ENCODE assay signal across 18 cellular contexts in the genomic region with DNA sequence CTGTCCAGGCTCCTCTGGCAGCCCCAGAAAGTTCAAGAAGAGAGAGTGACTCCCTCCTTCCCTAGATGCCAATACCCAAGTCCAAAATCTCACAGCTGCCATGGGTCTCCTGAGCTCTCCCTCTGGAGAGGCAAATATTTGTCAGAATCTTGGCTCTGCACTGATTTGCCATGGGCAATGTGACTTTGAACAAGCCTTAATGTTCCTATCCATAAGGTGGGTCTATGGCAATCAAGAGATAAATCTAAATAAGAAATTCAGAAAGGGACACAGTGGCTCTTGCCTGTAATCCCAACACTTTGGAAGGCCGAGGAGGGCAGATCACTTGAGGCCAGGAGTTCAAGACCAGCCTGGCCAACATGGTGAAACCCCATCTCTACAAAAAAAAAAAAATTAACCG. TPM values are rescaled to one million over a fixed set of nuclear protein-coding genes. Genes with fewer than 3 reads are reported as not detected.
A peak's percentile ranks its signal among the peaks of the same experiment; 100 is the strongest.
DNase-seq lines count a peak whose midpoint lies in the region; ATAC-seq and TF ChIP-seq lines count a peak whose summit lies in the region.
"Had no signal": no experiment of that assay in that cellular context is flagged by ENCODE, and none has a peak within 500 bp of the region (broad histone marks: within the 10 kb centered on the region; RNA-seq: fewer than 3 reads in every experiment).

No MANE protein-coding gene starts in this region.

- H3K27ac ChIP-seq in CD4-positive, alpha-beta memory T cell (ENCODE audit: low read depth, low read length): no peak overlapping the region
- no peak overlapping the region for H3K27ac ChIP-seq in neuronal stem cell (replicated peaks; ENCODE audit: low read length)
- H3K27ac ChIP-seq: A549, C4-2B had no signal

- no peak overlapping the region for H4K91ac ChIP-seq in neuronal stem cell (ENCODE audit: low read depth, low read length, poor library complexity)

- no peak overlapping the region for H3K18ac ChIP-seq in neuronal stem cell (ENCODE audit: low read length)

- H3K9ac ChIP-seq in neuronal stem cell (ENCODE audit: low read depth, low read length, poor library complexity): no peak overlapping the region

- no peak overlapping the region for H3K4me3 ChIP-seq in CD4-positive, alpha-beta memory T cell (ENCODE audit: low read length in 2 of 2)
- H3K4me3 ChIP-seq in neuronal stem cell (ENCODE audit: low read length in 2 of 2): no peak overlapping the region
- H3K4me3 ChIP-seq: A549 had no signal

- no peak overlapping the region for H3K23ac ChIP-seq in neuronal stem cell (ENCODE audit: low read depth, low read length, poor library complexity)

- peaks cover 35% of the 10 kb centered on the region for H3K4me1 Mint-ChIP-seq in activated T-cell treated with anti-CD3 and anti-CD28 coated beads, Interleukin-2, amount 50 U/mL, for 24 hours (ENCODE audit: low read depth)
- H3K4me1 Mint-ChIP-seq in CD4-positive, alpha-beta memory T cell: peaks cover 16 to 64% (median 39%) of the 10 kb centered on the region in 4 donors
- peaks cover 24% of the 10 kb centered on the region for H3K4me1 Mint-ChIP-seq in activated CD8-positive, alpha-beta T cell treated with anti-CD3 and anti-CD28 coated beads for 36 hours (ENCODE audit: low read depth)

- POLR2A ChIA-PET in CD4-positive, alpha-beta memory T cell (lab: Charles Lee; ENCODE audit: partially characterized antibody): interaction anchor here (1.1 to 4.4 kb wide), 6 partner anchors 12 to 510 kb away, joined by 3 to 48 read pairs (median 21); a partner anchor contains a TSS
- POLR2A ChIA-PET in activated CD8-positive, alpha-beta T cell treated with anti-CD3 and anti-CD28 coated beads for 36 hours (lab: Charles Lee): no interaction called here

- H3K27me3 ChIP-seq in CD4-positive, alpha-beta memory T cell (ENCODE audit: insufficient read depth, low read length): no peaks in the 10 kb centered on the region
- peaks cover 0 to 46% (median 19%) of the 10 kb centered on the region in 3 experiments for H3K27me3 ChIP-seq in neuronal stem cell (ENCODE audit: control insufficient read depth in 3 of 3, insufficient read depth in 3 of 3, low read depth in 1 of 3, low read length in 3 of 3)

- no CpG with 5 or more reads among the region's 2 CpGs for whole genome bisulfite sequencing in neuronal stem cell (ENCODE audit: extremely low coverage in 2 of 2, insufficient read length in 2 of 2, insufficient replicate concordance in 1 of 2), 2 donors

- DNase-seq in activated T-cell treated with anti-CD3 and anti-CD28 coated beads, Interleukin-2, amount 50 U/mL, for 24 hours: peak; percentile 23
- no peak for DNase-seq in activated T-cell treated with anti-CD3 and anti-CD28 coated beads for 4 hours
- DNase-seq in CD4-positive, alpha-beta memory T cell: no peak
- no peak for DNase-seq in activated CD8-positive, alpha-beta T cell treated with anti-CD3 and anti-CD28 coated beads for 36 hours
- DNase-seq in neuronal stem cell (ENCODE audit: low spot score): no peak
- no peak for DNase-seq in NK-92 (lab: John Stamatoyannopoulos, UW; ENCODE audit: unreplicated experiment)
- DNase-seq in stimulated activated CD4-positive, alpha-beta T cell treated with anti-CD3 and anti-CD28 coated beads, Interleukin-1b, Interleukin-23, amount 100 ng/mL, for 48 hours: no peak
- DNase-seq: COR-L47, GF-D8, GOT3, MM.1S, NCI-H1105, NCI-H1694 treated with DMSO at 0.1 percent for 48 hours, NCI-H2107, SHP77 treated with DMSO at 0.1 percent for 48 hours had no signal

- TF ChIP-seq CTCF in activated CD8-positive, alpha-beta T cell treated with anti-CD3 and anti-CD28 coated beads for 36 hours (IDR thresholded peaks at IDR 0.05): no peak

- H2BK5ac ChIP-seq in neuronal stem cell (ENCODE audit: low read length): no peak overlapping the region

- ATAC-seq in activated CD8-positive, alpha-beta T cell treated with anti-CD3 and anti-CD28 coated beads for 36 hours: no peak
- ATAC-seq in HG03521 (IDR thresholded peaks at IDR 0.05; ENCODE audit: unreplicated experiment): no peak
- ATAC-seq: A549 had no signal

- H3K4me3 Mint-ChIP-seq in activated T-cell treated with anti-CD3 and anti-CD28 coated beads, Interleukin-2, amount 50 U/mL, for 24 hours: no peak overlapping the region
- no peak overlapping the region for H3K4me3 Mint-ChIP-seq in CD4-positive, alpha-beta memory T cell
- H3K4me3 Mint-ChIP-seq in activated CD8-positive, alpha-beta T cell treated with anti-CD3 and anti-CD28 coated beads for 36 hours: no peak overlapping the region

- H3K36me3 Mint-ChIP-seq in activated T-cell treated with anti-CD3 and anti-CD28 coated beads, Interleukin-2, amount 50 U/mL, for 24 hours (ENCODE audit: low read depth): no peaks in the 10 kb centered on the region
- H3K36me3 Mint-ChIP-seq in CD4-positive, alpha-beta memory T cell: peaks cover 0 to 5% of the 10 kb centered on the region in 2 donors
- peaks cover 3% of the 10 kb centered on the region for H3K36me3 Mint-ChIP-seq in activated CD8-positive, alpha-beta T cell treated with anti-CD3 and anti-CD28 coated beads for 36 hours (ENCODE audit: low read depth)

- H2AFZ ChIP-seq in neuronal stem cell (ENCODE audit: low read length): peak overlapping the region; percentile 83

- H3K79me1 ChIP-seq in neuronal stem cell (ENCODE audit: low read depth, low read length): no peaks in the 10 kb centered on the region

- no peak overlapping the region for H2BK15ac ChIP-seq in neuronal stem cell (ENCODE audit: low read length)

- H3K9me3 ChIP-seq in CD4-positive, alpha-beta memory T cell (ENCODE audit: control insufficient read depth in 1 of 2, low read length in 2 of 2): no peaks in the 10 kb centered on the region
- peaks cover 0 to 12% of the 10 kb centered on the region in 2 donors for H3K9me3 ChIP-seq in neuronal stem cell (replicated peaks in 1 of 2; ENCODE audit: control insufficient read depth in 2 of 2, insufficient read depth in 1 of 2, low read depth in 1 of 2, low read length in 2 of 2)

- H3K14ac ChIP-seq in neuronal stem cell (ENCODE audit: low read length): no peak overlapping the region

- intact Hi-C loops in CD4-positive, alpha-beta memory T cell (cut with micrococcal nuclease): loop anchor here (10.0 kb wide), 1 partner anchor 1052 kb away; a partner anchor contains a TSS
- intact Hi-C loops in activated CD8-positive, alpha-beta T cell treated with anti-CD3 and anti-CD28 coated beads for 36 hours (cut with micrococcal nuclease): no loop called here

- CTCF ChIA-PET in CD4-positive, alpha-beta memory T cell (lab: Charles Lee; ENCODE audit: partially characterized antibody): interaction anchor here (1.3 to 21.5 kb wide), 3 partner anchors 12 to 285 kb away, joined by 3 to 996 read pairs (median 43); a partner anchor contains a TSS
- CTCF ChIA-PET in activated CD8-positive, alpha-beta T cell treated with anti-CD3 and anti-CD28 coated beads for 36 hours (lab: Charles Lee): interaction anchor here (2.1 to 16.6 kb wide), 3 partner anchors 11 to 243 kb away, joined by 5 to 383 read pairs (median 31); a partner anchor contains a TSS

- no peak overlapping the region for H2AK5ac ChIP-seq in neuronal stem cell (ENCODE audit: low read depth, low read length)

- no peak overlapping the region for H2BK12ac ChIP-seq in neuronal stem cell (ENCODE audit: low read length)

- H4K8ac ChIP-seq in neuronal stem cell (ENCODE audit: low read depth, low read length): no peak overlapping the region

- H3K9me3 Mint-ChIP-seq in activated T-cell treated with anti-CD3 and anti-CD28 coated beads, Interleukin-2, amount 50 U/mL, for 24 hours: peaks cover 5% of the 10 kb centered on the region
- H3K9me3 Mint-ChIP-seq in CD4-positive, alpha-beta memory T cell: peaks cover 0 to 6% (median under 1%) of the 10 kb centered on the region in 8 donors
- H3K9me3 Mint-ChIP-seq in activated CD8-positive, alpha-beta T cell treated with anti-CD3 and anti-CD28 coated beads for 36 hours: peaks cover 2% of the 10 kb centered on the region

- no peak overlapping the region for H3K4me2 ChIP-seq in neuronal stem cell (ENCODE audit: insufficient read depth, low read length, poor library complexity, severe bottlenecking)
- H3K4me2 ChIP-seq: A549 had no signal

- peaks cover 53% of the 10 kb centered on the region for H3K4me1 ChIP-seq in CD4-positive, alpha-beta memory T cell (ENCODE audit: insufficient read depth, low read length)
- H3K4me1 ChIP-seq in neuronal stem cell (ENCODE audit: control insufficient read depth in 2 of 2, insufficient read depth in 1 of 2, low read depth in 1 of 2, low read length in 2 of 2): peaks cover 4 to 9% of the 10 kb centered on the region in 2 donors

- H3K36me3 ChIP-seq in CD4-positive, alpha-beta memory T cell (ENCODE audit: insufficient read depth, low read length): no peaks in the 10 kb centered on the region
- H3K36me3 ChIP-seq in neuronal stem cell (replicated peaks in 1 of 2; ENCODE audit: control insufficient read depth in 2 of 2, insufficient read depth in 2 of 2, low read length in 2 of 2): no peaks in the 10 kb centered on the region

- H2BK120ac ChIP-seq in neuronal stem cell (ENCODE audit: low read depth, low read length): no peak overlapping the region

- no peak overlapping the region for H3K27ac Mint-ChIP-seq in activated T-cell treated with anti-CD3 and anti-CD28 coated beads, Interleukin-2, amount 50 U/mL, for 24 hours
- H3K27ac Mint-ChIP-seq in CD4-positive, alpha-beta memory T cell: peak overlapping the region in 5 of 7 donors; percentile 4 to 41 (median 24)
- H3K27ac Mint-ChIP-seq in activated CD8-positive, alpha-beta T cell treated with anti-CD3 and anti-CD28 coated beads for 36 hours: peak overlapping the region; percentile 87

- H3K27me3 Mint-ChIP-seq in activated T-cell treated with anti-CD3 and anti-CD28 coated beads, Interleukin-2, amount 50 U/mL, for 24 hours: no peaks in the 10 kb centered on the region
- peaks cover 0 to 2% of the 10 kb centered on the region in 2 donors for H3K27me3 Mint-ChIP-seq in CD4-positive, alpha-beta memory T cell
- no peaks in the 10 kb centered on the region for H3K27me3 Mint-ChIP-seq in activated CD8-positive, alpha-beta T cell treated with anti-CD3 and anti-CD28 coated beads for 36 hours

- no peak overlapping the region for H3K4ac ChIP-seq in neuronal stem cell (ENCODE audit: low read length)

RNA-seq across cellular contexts. Expression of a gene that starts 12.4 kb away (rescaled TPM):
- 10 to 100 TPM; 18.0 to 19.3 TPM for total RNA-seq in CD4-positive, alpha-beta memory T cell
- 1 to 10 TPM; 8.3 to 9.0 TPM for polyA plus RNA-seq in CD4-positive, alpha-beta memory T cell
- under 1 TPM in 1 of 2 experiments, not detected in 1; 0.09 TPM for total RNA-seq in activated CD8-positive, alpha-beta T cell treated with anti-CD3 and anti-CD28 coated beads for 36 hours
- 0.07 TPM for polyA plus RNA-seq in neuronal stem cell (2013, experiment 1 of 2)
- 0.06 TPM for polyA plus RNA-seq in neuronal stem cell (2013, experiment 2 of 2)

Comparison
In these comparisons a context has a peak if more than half of its experiments do, and no peak if none do; other contexts are left out.
1. RNA of a gene that starts 12.4 kb away (total RNA-seq): 18.0 to 19.3 TPM in CD4-positive, alpha-beta memory T cell; 0.09 TPM in activated CD8-positive, alpha-beta T cell treated with anti-CD3 and anti-CD28 coated beads for 36 hours; every median in the first group is over 10 times any median in the second.